Comparison of ENCODE assay signal across 2 cellular contexts in genomic region chr20:63435552-63435951, GRCh38.
A peak's percentile ranks its signal among the peaks of the same experiment; 100 is the strongest.
TF ChIP-seq lines count a peak whose summit lies in the region.

No MANE protein-coding gene starts in this region.

TF ChIP-seq in liver, 16 proteins besides CTCF, POLR2A, EP300 and RAD21:
- TF ChIP-seq MAX (IDR thresholded peaks at IDR 0.05) (no peak), EGR1 (IDR thresholded peaks at IDR 0.05; ENCODE audit: low read depth in 2 of 2) (no peak), ZBTB33 (IDR thresholded peaks at IDR 0.05) (no peak), ATF3 (IDR thresholded peaks at IDR 0.05) (no peak), FOXA2 (IDR thresholded peaks at IDR 0.05) (no peak), JUND (IDR thresholded peaks at IDR 0.05) (no peak), YY1 (IDR thresholded peaks at IDR 0.05) (no peak), REST (IDR thresholded peaks at IDR 0.05) (no peak), TAF1 (conservative IDR thresholded peaks at IDR 0.05) (no peak), GABPA (IDR thresholded peaks at IDR 0.05 in 1 of 2, conservative IDR thresholded peaks at IDR 0.05 in 1 of 2) (no peak), HNF4G (IDR thresholded peaks at IDR 0.05) (no peak), RXRA (IDR thresholded peaks at IDR 0.05) (peak; percentile 49 to 62), SP1 (IDR thresholded peaks at IDR 0.05) (peak; percentile 30), NR2F2 (IDR thresholded peaks at IDR 0.05) (no peak), HNF4A (conservative IDR thresholded peaks at IDR 0.05) (no peak), FOXA1 (IDR thresholded peaks at IDR 0.05) (no peak)
TF ChIP-seq in liver: peak in this region for 2.

TF ChIP-seq in HepG2, 621 proteins besides CTCF, POLR2A, EP300 and RAD21:
- TF ChIP-seq ZNF337 (CRISPR knock-in tag; IDR thresholded peaks at IDR 0.05; ENCODE audit: borderline replicate concordance, low read depth): no peak
- TF ChIP-seq PPARG (CRISPR knock-in tag; conservative IDR thresholded peaks at IDR 0.05): no peak
- TF ChIP-seq SMYD3 (CRISPR knock-in tag; IDR thresholded peaks at IDR 0.05): no peak
- TF ChIP-seq AFF4 (CRISPR knock-in tag; IDR thresholded peaks at IDR 0.05): no peak
- no peak for TF ChIP-seq ZNF253 (CRISPR knock-in tag; IDR thresholded peaks at IDR 0.05; ENCODE audit: borderline replicate concordance)
- no peak for TF ChIP-seq AGO2 (optimal IDR thresholded peaks at IDR 0.05; ENCODE audit: low read depth, low read length)
- no peak for TF ChIP-seq HOMEZ (CRISPR knock-in tag; IDR thresholded peaks at IDR 0.05; ENCODE audit: low read depth)
- no peak for TF ChIP-seq AKNA (CRISPR knock-in tag; IDR thresholded peaks at IDR 0.05; ENCODE audit: borderline replicate concordance)
- TF ChIP-seq ZNF30 (CRISPR knock-in tag; IDR thresholded peaks at IDR 0.05): no peak
- no peak for TF ChIP-seq TBL1XR1 (IDR thresholded peaks at IDR 0.05; ENCODE audit: borderline replicate concordance, low read length, partially characterized antibody)
- TF ChIP-seq ZNF781 (CRISPR knock-in tag; IDR thresholded peaks at IDR 0.05; ENCODE audit: borderline replicate concordance, not compliant biosample characterization): no peak
- no peak for TF ChIP-seq TFDP2 (CRISPR knock-in tag; IDR thresholded peaks at IDR 0.05)
- no peak for TF ChIP-seq ZKSCAN8 (CRISPR knock-in tag; IDR thresholded peaks at IDR 0.05; ENCODE audit: borderline replicate concordance)
- no peak for TF ChIP-seq ZNF431 (CRISPR knock-in tag; IDR thresholded peaks at IDR 0.05; ENCODE audit: borderline replicate concordance, low read depth)
